In genomic region chr7:73941836-73942551, GRCh38 we compare ENCODE assay signal across 16 cellular contexts.
DNase-seq lines count a peak whose midpoint lies in the region; FAIRE-seq and TF ChIP-seq lines count a peak whose summit lies in the region.
"Had no signal": no experiment of that assay in that cellular context is flagged by ENCODE, and none has a peak within 500 bp of the region (broad histone marks: within the 10 kb centered on the region; RNA-seq: fewer than 3 reads in every experiment).

No MANE protein-coding gene starts in this region.

- peaks cover 5% of the 10 kb centered on the region for H3K4me1 Mint-ChIP-seq in astrocyte (ENCODE audit: low read depth, unreplicated experiment)
- H3K4me1 Mint-ChIP-seq: activated CD4-positive, alpha-beta T cell treated with anti-CD3 and anti-CD28 coated beads for 36 hours; T-cell had no signal

- H3K9me3 Mint-ChIP-seq in astrocyte (ENCODE audit: unreplicated experiment), result peaks cover 5% of the 10 kb centered on the region
- H3K9me3 Mint-ChIP-seq: type B pancreatic cell had no signal

- peak overlapping the region; percentile 33 for H3K4me2 ChIP-seq in astrocyte (ENCODE audit: low read length)
- H3K4me2 ChIP-seq: GM23338 had no signal

- DNase-seq in AG09309 (ENCODE audit: low read depth) (peak; percentile 32), HPDE6-E6E7 (ENCODE audit: extremely low spot score) (peak; percentile 34), astrocyte (ENCODE audit: low read depth) (peak; percentile 84), glomerular endothelial cell (ENCODE audit: extremely low read depth, low read depth, low spot score) (peak; percentile 37), mucosa of gallbladder (ENCODE audit: low spot score) (no peak), HAP-1 (ENCODE audit: low spot score in 2 of 2) (no peak)
- no peak for DNase-seq in activated naive CD4-positive, alpha-beta T cell treated with Interleukin-2 at 50 U/mL for 16 hours
- no peak for DNase-seq in activated CD4-positive, alpha-beta T cell treated with anti-CD3 and anti-CD28 coated beads, Interleukin-2, amount 50 U/mL, for 4 hours
- DNase-seq: activated CD4-positive, alpha-beta T cell treated with anti-CD3 and anti-CD28 coated beads for 36 hours; NCI-H1092; NCI-H345; T-cell had no signal

- no peak overlapping the region for H3K27ac Mint-ChIP-seq in astrocyte (ENCODE audit: unreplicated experiment)
- H3K27ac Mint-ChIP-seq: activated CD4-positive, alpha-beta T cell treated with anti-CD3 and anti-CD28 coated beads for 36 hours; activated T-helper 1 cell treated with anti-CD3 and anti-CD28 coated beads, Interleukin-12 subunit alpha, Interleukin-12 subunit beta, Interleukin-2, Interleukin-4 antibody, amounts not matched to agents 30 ng/mL and 10 ng/mL and 1 ng/mL, durations not matched to agents 14 hours and 24 hours and 36 hours; GM23338; T-cell; type B pancreatic cell had no signal

- H3K4me3 Mint-ChIP-seq in astrocyte (ENCODE audit: unreplicated experiment), result no peak overlapping the region
- H3K4me3 Mint-ChIP-seq: activated CD4-positive, alpha-beta T cell treated with anti-CD3 and anti-CD28 coated beads for 36 hours; activated T-helper 1 cell treated with anti-CD3 and anti-CD28 coated beads, Interleukin-12 subunit alpha, Interleukin-12 subunit beta, Interleukin-2, Interleukin-4 antibody, amounts not matched to agents 30 ng/mL and 10 ng/mL and 1 ng/mL, durations not matched to agents 14 hours and 24 hours and 36 hours; GM23338; T-cell; type B pancreatic cell had no signal

- H3K36me3 Mint-ChIP-seq in astrocyte (ENCODE audit: low read depth, unreplicated experiment), result no peaks in the 10 kb centered on the region
- H3K36me3 Mint-ChIP-seq: type B pancreatic cell had no signal

- TF ChIP-seq CTCF in AG09309 (IDR thresholded peaks at IDR 0.05; ENCODE audit: control insufficient read depth, insufficient read depth, low read depth, low read length, missing control alignments) (no peak), astrocyte (IDR thresholded peaks at IDR 0.05; ENCODE audit: insufficient read depth, low read depth, low read length) (no peak)

- H3K4me3 ChIP-seq in AG09309 (ENCODE audit: control insufficient read depth, low read depth, low read length) (no peak overlapping the region), astrocyte (ENCODE audit: insufficient read depth, low read depth, low read length) (no peak overlapping the region), HAP-1 (no peak overlapping the region)
- H3K4me3 ChIP-seq: GM23338, prostate gland had no signal

- H4K20me1 ChIP-seq in astrocyte (ENCODE audit: insufficient read depth, low read length), result no peaks in the 10 kb centered on the region

- H3K9ac ChIP-seq in astrocyte (ENCODE audit: low read length), result no peak overlapping the region

- no peaks in the 10 kb centered on the region for H3K27me3 ChIP-seq in astrocyte (ENCODE audit: insufficient read depth, low read length)
- no peaks in the 10 kb centered on the region for H3K27me3 ChIP-seq in HAP-1 (ENCODE audit: low read depth)

- FAIRE-seq in astrocyte (lab: Jason Lieb, UNC), result no peak

- H3K27me3 Mint-ChIP-seq in astrocyte (ENCODE audit: low read depth, unreplicated experiment), result no peaks in the 10 kb centered on the region
- H3K27me3 Mint-ChIP-seq: type B pancreatic cell had no signal

- H3K27ac ChIP-seq in astrocyte (ENCODE audit: low read depth, low read length), result no peak overlapping the region
- H3K27ac ChIP-seq: prostate gland had no signal

- in situ Hi-C loops in HAP-1 (cut with MboI; ENCODE audit: low sequenced_read_pairs), result no loop called here

- peaks cover 3% of the 10 kb centered on the region for H3K9me3 ChIP-seq in astrocyte (ENCODE audit: insufficient read depth, low read depth, low read length)
- H3K9me3 ChIP-seq in HAP-1, result no peaks in the 10 kb centered on the region
- H3K9me3 ChIP-seq: prostate gland had no signal

- H3K36me3 ChIP-seq in astrocyte (ENCODE audit: insufficient read depth, low read length) (no peaks in the 10 kb centered on the region), HAP-1 (replicated peaks) (no peaks in the 10 kb centered on the region)
- H3K36me3 ChIP-seq: prostate gland had no signal

- no peaks in the 10 kb centered on the region for H3K79me2 ChIP-seq in astrocyte (ENCODE audit: insufficient read depth, low read length)

- no peak overlapping the region for H2AFZ ChIP-seq in astrocyte (ENCODE audit: low read depth, low read length)
- H2AFZ ChIP-seq: GM23338 had no signal

- H3K4me1 ChIP-seq in astrocyte (ENCODE audit: insufficient read depth, low read length), result peaks cover 10% of the 10 kb centered on the region
- 0 out of 2 replicates have a peak, but pooled peaks cover 2% of the 10 kb centered on the region for H3K4me1 ChIP-seq in HAP-1
- H3K4me1 ChIP-seq: prostate gland had no signal

Comparison
In these comparisons a context has a peak if more than half of its experiments do, and no peak if none do; other contexts are left out.
1. DNase-seq: peak in AG09309 (single experiment), HPDE6-E6E7 (single experiment), astrocyte (single experiment) and glomerular endothelial cell (single experiment); none in mucosa of gallbladder (single experiment), activated naive CD4-positive, alpha-beta T cell treated with Interleukin-2 at 50 U/mL for 16 hours (single experiment), HAP-1 (0 of 2) and activated CD4-positive, alpha-beta T cell treated with anti-CD3 and anti-CD28 coated beads, Interleukin-2, amount 50 U/mL, for 4 hours (0 of 2).